In genomic region chr15:80695911-80696651, GRCh38 we compare ENCODE assay signal across 8 cellular contexts. TPM values are rescaled to one million over a fixed set of nuclear protein-coding genes. Genes with fewer than 3 reads are reported as not detected.
DNase-seq lines count a peak whose midpoint lies in the region; ATAC-seq, FAIRE-seq and TF ChIP-seq lines count a peak whose summit lies in the region.

No MANE protein-coding gene starts in this region.

- 3% methylated on average over 39 of the region's 43 CpGs; no CpG with 5 or more reads in 1 of the 2 experiments for WGBS in H1 (ENCODE audit: extremely low coverage in 1 of 2, insufficient coverage in 1 of 2, insufficient read length in 1 of 2, insufficient replicate concordance in 2 of 2, low coverage in 1 of 2, low lambda C conversion rate in 2 of 2, missing lambda C conversion rate in 1 of 2), 2 experiments
- WGBS in transverse colon (ENCODE audit: low coverage in 1 of 2), 2 donors, result 3% methylated on average over 42 of the region's 43 CpGs; no CpG with 5 or more reads in 1 of the 2 donors

- H3K4me2 ChIP-seq in H1 (ENCODE audit: insufficient read depth in 1 of 2, low read depth in 2 of 2, low read length in 2 of 2), result peak overlapping the region; percentile 64 to 97

- peak overlapping the region; percentile 83; the same call in 1 of the 2 replicates for H2BK15ac ChIP-seq in H1 (ENCODE audit: low read length)

- peak overlapping the region; percentile 29 for H3K27ac ChIP-seq in HL-60 (replicated peaks)
- H3K27ac ChIP-seq in H1 (ENCODE audit: low read depth, low read length), result no peak overlapping the region
- H3K27ac ChIP-seq in transverse colon, result peak overlapping the region; percentile 90 to 93 (median 90)

- H3K4me3 ChIP-seq in HL-60 (replicated peaks; ENCODE audit: insufficient read depth, low read length), result peak overlapping the region; percentile 56
- peak overlapping the region; percentile 69 to 78 (median 71) for H3K4me3 ChIP-seq in H1 (ENCODE audit: extremely low read depth in 1 of 4, insufficient read depth in 2 of 4, low read depth in 3 of 4, low read length in 4 of 4)
- H3K4me3 ChIP-seq in transverse colon, result peak overlapping the region; percentile 72 to 92 (median 82)

- no peak overlapping the region for H3K14ac ChIP-seq in H1 (ENCODE audit: insufficient read length)

- peak overlapping the region; percentile 90; the same call in 1 of the 2 replicates for H2AFZ ChIP-seq in H1 (ENCODE audit: low read length)

- H2BK12ac ChIP-seq in H1 (ENCODE audit: low read depth, low read length), result peak overlapping the region; percentile 60; the same call in 1 of the 2 replicates

- peak overlapping the region; percentile 3 to 86 (median 68); a peak in 5 of 7 replicates for H3K9ac ChIP-seq in H1 (replicated peaks in 1 of 4; ENCODE audit: extremely low read depth in 1 of 4, low read depth in 3 of 4, low read length in 3 of 4)

- peaks cover 5 to 9% (median 8%) of the 10 kb centered on the region in 4 experiments; a peak in 5 of 7 replicates for H3K4me1 ChIP-seq in H1 (replicated peaks in 1 of 4; ENCODE audit: control insufficient read depth in 3 of 4, insufficient read depth in 4 of 4, low read length in 3 of 4)
- H3K4me1 ChIP-seq in transverse colon, result peaks cover 0 to 36% (median 17%) of the 10 kb centered on the region in 4 donors

- H2BK20ac ChIP-seq in H1 (ENCODE audit: low read length), result no peak overlapping the region

- no peak overlapping the region for H2BK120ac ChIP-seq in H1 (replicated peaks; ENCODE audit: low read depth, low read length)

- in situ Hi-C loops in transverse colon (cut with MboI; ENCODE audit: low pct_ligation_motif_present in 1 of 4, low pct_unique_long_range_greater_than_20kb in 1 of 4, low sequenced_read_pairs in 3 of 4), result no loop called here

- H3K56ac ChIP-seq in H1 (replicated peaks; ENCODE audit: insufficient read length, low read depth, low read length), result no peak overlapping the region

- H3K36me3 ChIP-seq in H1 (ENCODE audit: control insufficient read depth in 2 of 4, insufficient read depth in 4 of 4, low read length in 3 of 4), result no peaks in the 10 kb centered on the region
- no peaks in the 10 kb centered on the region for H3K36me3 ChIP-seq in transverse colon

- no peak overlapping the region for H3K23ac ChIP-seq in H1 (ENCODE audit: insufficient read length)

- FAIRE-seq in H1 (lab: Jason Lieb, UNC) (no peak), frontal cortex (lab: Jason Lieb, UNC) (no peak)

- H3K23me2 ChIP-seq in H1 (ENCODE audit: low read depth, low read length), result peaks cover 15% of the 10 kb centered on the region

- peak overlapping the region; percentile 84 for H4K8ac ChIP-seq in H1 (ENCODE audit: extremely low read depth, insufficient read depth, low read length)

- peak overlapping the region; percentile 96 for H3K18ac ChIP-seq in H1 (ENCODE audit: extremely low read depth, low read length)

- no peak overlapping the region for H4K5ac ChIP-seq in H1 (ENCODE audit: insufficient read length, low read depth, low read length)

- H4K20me1 ChIP-seq in H1 (replicated peaks in 1 of 2; ENCODE audit: control insufficient read depth in 1 of 2, insufficient read depth in 2 of 2, low read length in 2 of 2), result peaks cover 0 to 5% of the 10 kb centered on the region in 2 experiments

- no peaks in the 10 kb centered on the region; the same call in 1 of the 2 replicates for H3K79me1 ChIP-seq in H1 (ENCODE audit: low read depth, low read length)

- no peak for ATAC-seq in HG02571 (IDR thresholded peaks at IDR 0.05; ENCODE audit: unreplicated experiment)

- POLR2A ChIA-PET in H1 (lab: Charles Lee; ENCODE audit: partially characterized antibody), result interaction anchor here (1.1 to 2.9 kb wide), 7 partner anchors 8 to 219 kb away, joined by 3 to 14 read pairs (median 3); partner anchors contain the start of gene CEMIP

- H3K27me3 ChIP-seq in HL-60 (ENCODE audit: insufficient read depth, poor library complexity, severe bottlenecking), result peaks cover 13% of the 10 kb centered on the region
- H3K27me3 ChIP-seq in H1 (replicated peaks in 1 of 4; ENCODE audit: control insufficient read depth in 3 of 4, extremely low read depth in 1 of 4, insufficient read depth in 3 of 4, low read length in 3 of 4), result peaks cover 0 to 22% (median 7%) of the 10 kb centered on the region in 4 experiments; a peak in 5 of 7 replicates
- H3K27me3 ChIP-seq in transverse colon, result no peaks in the 10 kb centered on the region

- CTCF ChIA-PET in H1 (lab: Charles Lee; ENCODE audit: partially characterized antibody), result interaction anchor here (0.6 to 3.3 kb wide), 8 partner anchors 10 to 129 kb away, joined by 3 to 16 read pairs (median 6); no protein-coding TSS in a partner anchor

- TF ChIP-seq CTCF in HL-60 (IDR thresholded peaks at IDR 0.05; ENCODE audit: insufficient read depth, low read length) (no peak), H1 (IDR thresholded peaks at IDR 0.05; ENCODE audit: control extremely low read depth in 1 of 3, insufficient read depth in 1 of 3, low read depth in 1 of 3, low read length in 3 of 3) (peak in 1 of 3 experiments; percentile 6; a peak in 1 of 4 replicates), transverse colon (IDR thresholded peaks at IDR 0.05) (peak; percentile 31 to 76 (median 42))

- H3K9me3 ChIP-seq in H1 (ENCODE audit: insufficient read depth in 2 of 2, low read depth in 1 of 2, low read length in 1 of 2) (no peaks in the 10 kb centered on the region), transverse colon (no peaks in the 10 kb centered on the region)

- no peak overlapping the region for H2AK5ac ChIP-seq in H1 (ENCODE audit: low read depth, low read length)

- no peak overlapping the region for H4K91ac ChIP-seq in H1 (replicated peaks; ENCODE audit: insufficient read length, low read length)

- DNase-seq in ELF-1 (ENCODE audit: low read depth, low spot score) (peak; percentile 17), HL-60 (ENCODE audit: low read depth in 1 of 2, low spot score in 1 of 2) (peak in 1 of 2 experiments; percentile 10), H1 (ENCODE audit: low read depth in 1 of 2, low spot score in 2 of 2) (peak in 1 of 2 experiments; percentile 52), mucosa of gallbladder (ENCODE audit: low spot score) (peak; percentile 12), transverse colon (peak; percentile 78), frontal cortex (ENCODE audit: low spot score in 2 of 2) (no peak)
- DNase-seq in activated CD4-positive, alpha-beta T cell treated with anti-CD3 and anti-CD28 coated beads for 4 hours, result peak; percentile 13 to 20

- intact Hi-C loops in transverse colon (cut with DNase I; ENCODE audit: low total_unique reads), result no loop called here

- TF ChIP-seq RAD21 in H1 (IDR thresholded peaks at IDR 0.05 in 1 of 2, conservative IDR thresholded peaks at IDR 0.05 in 1 of 2; ENCODE audit: low read depth in 2 of 2, low read length in 2 of 2), result peak in 1 of 2 experiments; percentile 18; a peak in 2 of 4 replicates

- H3K79me2 ChIP-seq in H1 (ENCODE audit: control insufficient read depth in 1 of 2, insufficient read depth in 2 of 2, low read length in 2 of 2), result peaks cover 3 to 39% of the 10 kb centered on the region in 2 experiments; a peak in 3 of 4 replicates

- TF ChIP-seq EP300 in H1 (IDR thresholded peaks at IDR 0.05; ENCODE audit: borderline replicate concordance in 1 of 2, low read depth in 2 of 2, low read length in 2 of 2) (no peak), transverse colon (IDR thresholded peaks at IDR 0.05; ENCODE audit: low read depth) (no peak)

- no peak overlapping the region for H2BK5ac ChIP-seq in H1 (ENCODE audit: low read depth, low read length)

- TF ChIP-seq POLR2A in H1 (IDR thresholded peaks at IDR 0.05; ENCODE audit: control extremely low read depth in 1 of 2, low read depth in 2 of 2, low read length in 2 of 2), result no peak
- TF ChIP-seq POLR2A in transverse colon (IDR thresholded peaks at IDR 0.05), result peak; percentile 69

- peak overlapping the region; percentile 28 for H3K4ac ChIP-seq in H1 (replicated peaks; ENCODE audit: insufficient read length, low read depth, low read length)

TF ChIP-seq in H1, 55 proteins besides CTCF, POLR2A, EP300 and RAD21:
- TF ChIP-seq JUN (IDR thresholded peaks at IDR 0.05; ENCODE audit: low read depth, low read length) (no peak), YY1 (IDR thresholded peaks at IDR 0.05; ENCODE audit: low read depth, low read length) (0 out of 2 replicates have a peak, but pooled peaks have one; percentile 11), KDM4A (IDR thresholded peaks at IDR 0.05; ENCODE audit: low read depth, low read length, severe bottlenecking) (peak; percentile 14), MAX (IDR thresholded peaks at IDR 0.05) (peak; percentile 29), ASH2L (IDR thresholded peaks at IDR 0.05; ENCODE audit: low read length) (peak; percentile 37), EGR1 (IDR thresholded peaks at IDR 0.05; ENCODE audit: borderline replicate concordance, low read depth, low read length) (no peak), E2F6 (IDR thresholded peaks at IDR 0.05) (peak; percentile 3)

RNA-seq across cellular contexts. Expression of gene ABHD17C, which starts 1.0 kb away (rescaled TPM):
- 29.8 and 31.8 TPM in 2 replicates for total RNA-seq in H1 (2021; fragmentation: NEBNext Ultra II Directional; extraction: Animal tissue kit (Norgen Biotek cat#: 25700))
- polyA plus RNA-seq in H1 (2011; rRNA removed), result 16.3 and 20.2 TPM in 2 replicates
- 13.7 TPM for polyA plus RNA-seq in H1 (2011; cell fraction: cytosol; rRNA removed)
- 9.4 TPM for polyA plus RNA-seq in H1 (2011; cell fraction: nucleus; rRNA removed)
- 25.3 to 33.2 TPM (median 26.2 TPM) in 4 replicates for polyA plus RNA-seq in H1 (2012, experiment 1 of 2)
- polyA plus RNA-seq in H1 (2012, experiment 2 of 2), result 8.6 TPM
- 12.9 TPM for polyA plus RNA-seq in H1 (2013, experiment 1 of 2)
- polyA plus RNA-seq in H1 (2013, experiment 2 of 2), result 14.3 TPM
- 37.3 and 41.7 TPM in 2 replicates for polyA minus RNA-seq in H1 (2011; rRNA and poly(A)+ RNA removed)
- 11.5 TPM for polyA minus RNA-seq in H1 (2011; cell fraction: cytosol; rRNA and poly(A)+ RNA removed)
- polyA minus RNA-seq in H1 (2011; cell fraction: nucleus; rRNA and poly(A)+ RNA removed), result 15.3 TPM
- total RNA-seq in mucosa of gallbladder (11.2 TPM), transverse colon (10 to 100 TPM; 41.0 to 96.0 (median 72.5) TPM), frontal cortex (12.6 TPM)

Comparison
In these comparisons a context has a peak if more than half of its experiments do, and no peak if none do; other contexts are left out.
1. DNase-seq: peak in ELF-1 (single experiment), activated CD4-positive, alpha-beta T cell treated with anti-CD3 and anti-CD28 coated beads for 4 hours (2 of 2), mucosa of gallbladder (single experiment) and transverse colon (single experiment); none in frontal cortex (0 of 2).
2. Peak in every context shown above with its lines, with median percentiles within 50 percentile points of each other: H3K4me3 ChIP-seq.